Comparison of ENCODE assay signal across 12 cellular contexts in the genomic region with DNA sequence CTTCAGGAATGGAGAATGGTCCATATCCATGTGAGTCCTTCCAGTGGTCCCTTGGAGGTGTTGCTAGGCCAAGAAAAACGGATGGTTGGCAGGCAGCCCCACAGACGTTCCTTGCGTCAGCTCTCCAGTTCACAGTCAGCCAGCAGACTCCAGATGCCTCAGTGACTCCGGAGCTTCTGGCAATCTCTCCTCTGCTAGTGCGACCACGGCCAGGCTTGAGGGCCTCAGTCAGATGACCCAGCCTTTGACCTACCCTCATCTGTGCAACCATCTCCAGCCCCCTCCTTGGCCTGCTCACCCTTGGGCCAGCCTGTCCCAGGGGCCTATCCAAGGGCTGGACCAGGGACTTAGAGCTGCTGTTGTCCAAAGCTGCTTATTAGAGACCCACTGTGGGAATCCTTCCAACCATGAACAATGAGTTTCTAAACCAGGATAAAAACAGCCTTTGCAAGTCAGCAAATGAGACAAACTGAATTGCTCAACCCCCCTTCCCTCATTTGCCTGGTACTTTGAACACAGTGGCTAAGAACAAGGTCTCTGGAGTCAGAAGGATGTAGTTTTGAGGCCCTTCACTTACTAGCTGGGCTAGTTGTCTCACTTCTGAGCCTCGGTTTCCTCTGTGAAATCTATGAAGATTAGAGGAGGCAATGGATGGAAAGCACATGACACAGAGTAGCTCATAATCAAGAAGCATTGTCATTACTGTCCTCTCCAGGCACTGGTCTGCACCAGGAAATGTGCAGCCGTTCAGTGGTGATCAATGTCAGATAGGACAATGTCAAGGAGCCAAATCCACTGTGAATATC. TPM values are rescaled to one million over a fixed set of nuclear protein-coding genes. Genes with fewer than 3 reads are reported as not detected.
DNase-seq lines count a peak whose midpoint lies in the region; ATAC-seq and TF ChIP-seq lines count a peak whose summit lies in the region.
"Had no signal": no experiment of that assay in that cellular context is flagged by ENCODE, and none has a peak within 500 bp of the region (broad histone marks: within the 10 kb centered on the region; RNA-seq: fewer than 3 reads in every experiment).

No MANE protein-coding gene starts in this region.

- DNase-seq in stimulated activated naive CD8-positive, alpha-beta T cell treated with anti-CD3 and anti-CD28 coated beads, Interleukin-15, amount 100 ng/mL, for 72 hours = no peak
- DNase-seq in stimulated activated naive CD8-positive, alpha-beta T cell treated with anti-CD3 and anti-CD28 coated beads, Interleukin-15, Interleukin-2, amounts not matched to agents 100 U/mL and 50 U/mL, for 24 hours = no peak
- peak; percentile 85 to 90 for DNase-seq in heart right ventricle
- DNase-seq in osteoblast (ENCODE audit: insufficient read length, low spot score, missing footprints) = peak; percentile 91
- peak; percentile 91 to 93 for DNase-seq in aorta
- DNase-seq in activated CD4-positive, alpha-beta T cell treated with anti-CD3 and anti-CD28 coated beads for 4 hours = no peak
- no peak for DNase-seq in stimulated activated CD4-positive, alpha-beta T cell treated with anti-CD3 and anti-CD28 coated beads, Interleukin-15, amount 100 ng/mL, for 24 hours
- DNase-seq: activated CD4-positive, alpha-beta T cell treated with anti-CD3 and anti-CD28 coated beads, Interleukin-2, amount 50 U/mL, for 48 hours; cortex of kidney; islet precursor cell; SHP77 treated with DMSO at 0.1 percent for 48 hours had no signal

- no peaks in the 10 kb centered on the region for H3K4me1 Mint-ChIP-seq in stimulated activated naive CD8-positive, alpha-beta T cell treated with anti-CD3 and anti-CD28 coated beads, Interleukin-15, amount 100 ng/mL, for 72 hours

- no peaks in the 10 kb centered on the region for H3K27me3 Mint-ChIP-seq in stimulated activated naive CD8-positive, alpha-beta T cell treated with anti-CD3 and anti-CD28 coated beads, Interleukin-15, amount 100 ng/mL, for 72 hours

- ATAC-seq in stimulated activated naive CD8-positive, alpha-beta T cell treated with anti-CD3 and anti-CD28 coated beads, Interleukin-15, amount 100 ng/mL, for 72 hours = peak; percentile 12
- ATAC-seq in stimulated activated naive CD8-positive, alpha-beta T cell treated with anti-CD3 and anti-CD28 coated beads, Interleukin-15, Interleukin-2, amounts not matched to agents 100 U/mL and 50 U/mL, for 24 hours = no peak
- ATAC-seq in heart right ventricle (peak; percentile 86 to 95 (median 90)), aorta (ENCODE audit: low FRiP score) (peak; percentile 93), HG02973 (IDR thresholded peaks at IDR 0.05; ENCODE audit: unreplicated experiment) (no peak)

- no peak overlapping the region for H3K27ac Mint-ChIP-seq in stimulated activated naive CD8-positive, alpha-beta T cell treated with anti-CD3 and anti-CD28 coated beads, Interleukin-15, amount 100 ng/mL, for 72 hours

- H3K27me3 ChIP-seq in heart right ventricle (no peaks in the 10 kb centered on the region), osteoblast (ENCODE audit: insufficient read depth, low read length) (peaks cover 10% of the 10 kb centered on the region), aorta (ENCODE audit: control insufficient read depth in 1 of 2, insufficient read depth in 2 of 2, low read length in 1 of 2) (no peaks in the 10 kb centered on the region)

- peaks cover 5 to 8% of the 10 kb centered on the region in 2 donors for H3K9me3 Mint-ChIP-seq in stimulated activated naive CD8-positive, alpha-beta T cell treated with anti-CD3 and anti-CD28 coated beads, Interleukin-15, amount 100 ng/mL, for 72 hours

- WGBS in heart right ventricle, 2 donors = 23 to 27% methylated on average over 8 of the region's 8 CpGs
- 3 to 9% methylated on average over 8 of the region's 8 CpGs for WGBS in aorta, 2 donors

- TF ChIP-seq CTCF in heart right ventricle (IDR thresholded peaks at IDR 0.05) (no peak), osteoblast (IDR thresholded peaks at IDR 0.05; ENCODE audit: extremely low read depth, low read depth, low read length) (no peak)

- H3K4me3 Mint-ChIP-seq in stimulated activated naive CD8-positive, alpha-beta T cell treated with anti-CD3 and anti-CD28 coated beads, Interleukin-15, amount 100 ng/mL, for 72 hours = no peak overlapping the region

- no peaks in the 10 kb centered on the region for H3K79me2 ChIP-seq in osteoblast (ENCODE audit: insufficient read depth, low read length)

- H3K4me3 ChIP-seq in heart right ventricle (no peak overlapping the region), osteoblast (ENCODE audit: insufficient read depth, low read length) (no peak overlapping the region), aorta (ENCODE audit: low read length in 2 of 2) (no peak overlapping the region)

- peaks cover 0 to 35% (median 21%) of the 10 kb centered on the region in 9 donors for H3K36me3 ChIP-seq in heart right ventricle
- H3K36me3 ChIP-seq in osteoblast (ENCODE audit: insufficient read depth, low read length) = peaks cover 21% of the 10 kb centered on the region
- peaks cover 0 to 3% of the 10 kb centered on the region in 2 donors for H3K36me3 ChIP-seq in aorta (ENCODE audit: control insufficient read depth in 1 of 2, insufficient read depth in 2 of 2, low read length in 1 of 2)

- H2AFZ ChIP-seq in osteoblast (ENCODE audit: low read length) = no peak overlapping the region

- H4K20me1 ChIP-seq in osteoblast (ENCODE audit: insufficient read depth, low read length) = peaks cover 2% of the 10 kb centered on the region

- H3K4me2 ChIP-seq in osteoblast (ENCODE audit: insufficient read depth, low read length) = peak overlapping the region; percentile 18

- H3K27ac ChIP-seq in heart right ventricle (peak overlapping the region; percentile 20 to 88 (median 66)), osteoblast (ENCODE audit: low read depth, low read length) (peak overlapping the region; percentile 71), aorta (ENCODE audit: low read depth in 1 of 2, low read length in 2 of 2) (peak overlapping the region; percentile 60 to 69)

- intact Hi-C loops in heart right ventricle (cut with DNase I) = loop anchor here in 2 of 10 donors (1.0 to 5.0 kb wide), 2 partner anchors 41 to 46 kb away; no protein-coding TSS in a partner anchor
- intact Hi-C loops in aorta (cut with DNase I) = no loop called here

- peaks cover 6 to 33% (median 25%) of the 10 kb centered on the region in 9 donors for H3K4me1 ChIP-seq in heart right ventricle
- H3K4me1 ChIP-seq in osteoblast (ENCODE audit: insufficient read depth, low read length) = peaks cover 20% of the 10 kb centered on the region
- H3K4me1 ChIP-seq in aorta (ENCODE audit: control insufficient read depth in 1 of 2, insufficient read depth in 2 of 2, low read length in 2 of 2) = no peaks in the 10 kb centered on the region

- H3K9me3 ChIP-seq in heart right ventricle (peaks cover 0 to 6% (median 0%) of the 10 kb centered on the region in 11 donors), osteoblast (ENCODE audit: low read depth, low read length) (no peaks in the 10 kb centered on the region), aorta (ENCODE audit: control insufficient read depth, low read length) (no peaks in the 10 kb centered on the region)

RNA-seq across cellular contexts. Expression of a gene that starts 44.8 kb away (rescaled TPM):
- total RNA-seq in heart right ventricle (100 to 1,000 TPM; 122 to 201 (median 152) TPM), osteoblast (27.4 and 29.7 TPM in 2 replicates), aorta (100 to 1,000 TPM in 1 of 2 donors, 10 to 100 TPM in 1; 76.1 to 106 TPM)
- polyA plus RNA-seq in heart right ventricle (100 to 1,000 TPM in 1 of 2 donors, 10 to 100 TPM in 1; 87.3 to 141 TPM), aorta (10 to 100 TPM; 63.2 to 63.5 TPM)

Comparison
In these comparisons a context has a peak if more than half of its experiments do, and no peak if none do; other contexts are left out.
1. ATAC-seq: peak in stimulated activated naive CD8-positive, alpha-beta T cell treated with anti-CD3 and anti-CD28 coated beads, Interleukin-15, amount 100 ng/mL, for 72 hours (single experiment), heart right ventricle (8 of 8) and aorta (single experiment); none in stimulated activated naive CD8-positive, alpha-beta T cell treated with anti-CD3 and anti-CD28 coated beads, Interleukin-15, Interleukin-2, amounts not matched to agents 100 U/mL and 50 U/mL, for 24 hours (single experiment) and HG02973 (single experiment).
2. DNase-seq: peak in heart right ventricle (2 of 2), osteoblast (single experiment) and aorta (2 of 2); none in stimulated activated naive CD8-positive, alpha-beta T cell treated with anti-CD3 and anti-CD28 coated beads, Interleukin-15, amount 100 ng/mL, for 72 hours (0 of 2), stimulated activated naive CD8-positive, alpha-beta T cell treated with anti-CD3 and anti-CD28 coated beads, Interleukin-15, Interleukin-2, amounts not matched to agents 100 U/mL and 50 U/mL, for 24 hours (single experiment), activated CD4-positive, alpha-beta T cell treated with anti-CD3 and anti-CD28 coated beads for 4 hours (0 of 2) and stimulated activated CD4-positive, alpha-beta T cell treated with anti-CD3 and anti-CD28 coated beads, Interleukin-15, amount 100 ng/mL, for 24 hours (single experiment).
3. Peak in every context shown above with its lines, with median percentiles within 50 percentile points of each other: H3K27ac ChIP-seq.